Comparison of ENCODE assay signal across 8 cellular contexts in genomic region chr19:52734893-52735661, GRCh38. TPM values are rescaled to one million over a fixed set of nuclear protein-coding genes. Genes with fewer than 3 reads are reported as not detected.
DNase-seq lines count a peak whose midpoint lies in the region; ATAC-seq and TF ChIP-seq lines count a peak whose summit lies in the region.

TSS of gene ZNF611 (minus strand) at chr19:52735044. CDS start at chr19:52715894, 19,150 bp downstream.

- peak; percentile 77 for TF ChIP-seq CTCF in CD14-positive monocyte (IDR thresholded peaks at IDR 0.05)
- TF ChIP-seq CTCF in liver (IDR thresholded peaks at IDR 0.05; ENCODE audit: low read depth, low read length, missing input control): peak; percentile 44

- peak within 1 kb of the TSS; percentile 85 to 94 for H3K4me3 Mint-ChIP-seq in CD14-positive monocyte

- peaks cover 21% of the 10 kb centered on the region for H3K4me1 Mint-ChIP-seq in CD14-positive monocyte

- peak within 1 kb of the TSS; percentile 88 to 97 (median 94) for H3K27ac Mint-ChIP-seq in CD14-positive monocyte

- peak; percentile 44 to 73 for TF ChIP-seq RAD21 in liver (IDR thresholded peaks at IDR 0.05)

- no peaks in the 10 kb centered on the region for H3K27me3 ChIP-seq in liver (ENCODE audit: control insufficient read depth in 4 of 4, insufficient read depth in 4 of 4, low read length in 3 of 4)

- intact Hi-C loops in CD14-positive monocyte (cut with micrococcal nuclease): loop anchor here (5.0 to 10.0 kb wide), 4 partner anchors 203 to 470 kb away; partner anchors contain the start of genes ZNF665 (in 1 of the 2), ZNF766 (in 1 of the 2) and ZNF816 (in 1 of the 2)

- H3K27ac ChIP-seq in liver (ENCODE audit: low read depth in 1 of 2, low read length in 2 of 2): peak within 1 kb of the TSS; percentile 53 to 61

- peaks cover 3 to 20% of the 10 kb centered on the region in 2 donors for H3K36me3 Mint-ChIP-seq in CD14-positive monocyte

- H3K9me3 Mint-ChIP-seq in CD14-positive monocyte: peaks cover 8 to 69% (median 46%) of the 10 kb centered on the region in 7 donors

- peaks cover 0 to 6% (median 1%) of the 10 kb centered on the region in 4 donors for H3K4me1 ChIP-seq in liver (ENCODE audit: control insufficient read depth in 4 of 4, insufficient read depth in 4 of 4, low read length in 3 of 4)

- WGBS in liver: 10% methylated on average over 38 of the region's 38 CpGs

- H3K4me3 ChIP-seq in liver (ENCODE audit: low read depth in 1 of 3, low read length in 3 of 3): peak within 1 kb of the TSS; percentile 55 to 80 (median 62)

- H3K9me3 ChIP-seq in liver (ENCODE audit: control insufficient read depth in 4 of 4, low read length in 3 of 4): peaks cover under 1 to 3% (median 2%) of the 10 kb centered on the region in 4 donors

- ATAC-seq in GM19372 (IDR thresholded peaks at IDR 0.05; ENCODE audit: low read depth, unreplicated experiment) (peak; percentile 77), HG03565 (IDR thresholded peaks at IDR 0.05; ENCODE audit: unreplicated experiment) (peak; percentile 68)

- peaks cover 0 to 3% (median 0%) of the 10 kb centered on the region in 3 donors for H3K27me3 Mint-ChIP-seq in CD14-positive monocyte (ENCODE audit: low read depth in 3 of 3)

- no peaks in the 10 kb centered on the region for H3K36me3 ChIP-seq in liver (ENCODE audit: control insufficient read depth in 4 of 4, insufficient read depth in 3 of 4, low read depth in 1 of 4, low read length in 3 of 4)

- peak within 1 kb of the TSS; percentile 15 to 79 for H3K9ac ChIP-seq in liver (ENCODE audit: low read depth in 1 of 2, low read length in 2 of 2)

- DNase-seq in CD14-positive monocyte (ENCODE audit: low spot score): peak; percentile 98
- peak; percentile 95 for DNase-seq in NCI-H774 (lab: John Stamatoyannopoulos, UW)
- peak; percentile 99 for DNase-seq in activated CD4-positive, alpha-beta T cell treated with anti-CD3 and anti-CD28 coated beads, Interleukin-2, amount 50 U/mL, for 48 hours
- peak; percentile 97 for DNase-seq in dermis blood vessel endothelial cell
- DNase-seq in stimulated activated CD4-positive, alpha-beta T cell treated with anti-CD3 and anti-CD28 coated beads, Interleukin-4, amount 100 ng/mL, for 24 hours: peak; percentile 100

TF ChIP-seq in liver, 16 proteins besides CTCF, POLR2A, EP300 and RAD21:
- TF ChIP-seq HNF4G (IDR thresholded peaks at IDR 0.05) (no peak), EGR1 (IDR thresholded peaks at IDR 0.05; ENCODE audit: low read depth in 2 of 2) (no peak), ATF3 (IDR thresholded peaks at IDR 0.05) (no peak), SP1 (IDR thresholded peaks at IDR 0.05) (peak; percentile 59), NR2F2 (IDR thresholded peaks at IDR 0.05) (no peak), YY1 (IDR thresholded peaks at IDR 0.05) (peak; percentile 30), MAX (IDR thresholded peaks at IDR 0.05) (no peak), TAF1 (conservative IDR thresholded peaks at IDR 0.05) (peak; percentile 46), FOXA1 (IDR thresholded peaks at IDR 0.05) (no peak), RXRA (IDR thresholded peaks at IDR 0.05) (no peak), FOXA2 (IDR thresholded peaks at IDR 0.05) (no peak), REST (IDR thresholded peaks at IDR 0.05) (peak; percentile 28), HNF4A (conservative IDR thresholded peaks at IDR 0.05) (no peak), JUND (IDR thresholded peaks at IDR 0.05) (no peak), ZBTB33 (IDR thresholded peaks at IDR 0.05) (no peak), GABPA (IDR thresholded peaks at IDR 0.05 in 1 of 2, conservative IDR thresholded peaks at IDR 0.05 in 1 of 2) (peak in 1 of 2 donors; percentile 87)
TF ChIP-seq in liver: peak in this region for 5.

RNA-seq across cellular contexts. Expression of gene ZNF611, which starts in this region (rescaled TPM):
- polyA plus RNA-seq in CD14-positive monocyte (10 to 100 TPM; 12.0 to 20.2 TPM), liver (1 to 10 TPM in 1 of 2 donors, under 1 TPM in 1; 0.50 to 1.5 TPM)
- total RNA-seq in dermis blood vessel endothelial cell (11.9 and 15.7 TPM in 2 replicates), liver (10 to 100 TPM in 1 of 2 donors, 1 to 10 TPM in 1; 3.9 to 12.7 TPM)

Comparison
In these comparisons a context has a peak if more than half of its experiments do, and no peak if none do; other contexts are left out.
1. Peak in every context shown above with its lines: DNase-seq, ATAC-seq, H3K4me3 ChIP-seq and H3K27ac ChIP-seq.
2. RNA of gene ZNF611 (polyA plus RNA-seq): 12.0 to 20.2 TPM in CD14-positive monocyte; 0.50 to 1.5 TPM in liver; every median in the first group is over 4 times any median in the second.